ENCODE assay signal across 1 cellular context in the genomic region with DNA sequence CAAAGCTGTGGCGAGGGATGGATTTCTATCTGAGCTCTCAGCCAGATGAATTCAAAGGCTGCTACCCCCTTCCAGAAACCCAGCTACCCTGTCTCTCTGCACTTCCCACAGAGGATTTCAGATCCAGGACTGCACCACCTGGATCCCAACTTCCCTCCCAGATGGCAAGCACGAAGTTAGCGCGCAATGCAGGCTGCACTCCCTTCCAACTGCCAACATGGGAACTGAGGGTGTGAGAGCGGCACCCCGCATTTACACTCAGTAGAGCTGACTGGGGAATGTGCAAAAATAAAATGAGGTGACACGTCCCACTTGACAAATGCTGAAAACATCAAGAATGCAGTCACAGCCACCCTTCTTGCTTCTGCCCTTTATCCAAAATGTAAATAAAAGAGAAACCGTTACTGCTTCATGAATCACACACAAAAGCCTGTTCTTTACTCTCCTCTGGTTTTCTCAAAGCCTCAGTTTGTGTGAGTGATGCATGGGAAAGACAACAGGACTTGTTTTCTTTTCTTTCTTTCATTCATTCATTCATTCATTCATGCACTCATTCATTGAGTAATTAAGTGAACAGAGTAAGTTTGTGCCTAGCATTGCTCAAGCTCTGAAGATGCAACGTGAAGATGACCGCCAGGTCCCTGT.
TF ChIP-seq lines count a peak whose summit lies in the region.

No MANE protein-coding gene starts in this region.

TF ChIP-seq in H1, 55 proteins besides CTCF, POLR2A, EP300 and RAD21 (continued from another document):
- no peak for TF ChIP-seq SIRT6 (IDR thresholded peaks at IDR 0.05; ENCODE audit: low read length)
- no peak for TF ChIP-seq CBX8 (IDR thresholded peaks at IDR 0.05; ENCODE audit: borderline replicate concordance, low read depth, low read length)
